Comparison of ENCODE assay signal across 9 cellular contexts in genomic region chr1:246577720-246578106, GRCh38. TPM values are rescaled to one million over a fixed set of nuclear protein-coding genes. Genes with fewer than 3 reads are reported as not detected.
DNase-seq lines count a peak whose midpoint lies in the region; ATAC-seq and TF ChIP-seq lines count a peak whose summit lies in the region.
"Had no signal": no experiment of that assay in that cellular context is flagged by ENCODE, and none has a peak within 500 bp of the region (broad histone marks: within the 10 kb centered on the region; RNA-seq: fewer than 3 reads in every experiment).

No MANE protein-coding gene starts in this region.

- H3K9me3 Mint-ChIP-seq in activated naive CD4-positive, alpha-beta T cell treated with anti-CD3 and anti-CD28 coated beads, Interleukin-2, amount 10 ng/mL, durations not matched to agents 7 days and 5 days, result peaks cover 5% of the 10 kb centered on the region
- no peaks in the 10 kb centered on the region for H3K9me3 Mint-ChIP-seq in T-cell
- H3K9me3 Mint-ChIP-seq in stimulated activated naive CD8-positive, alpha-beta T cell treated with anti-CD3 and anti-CD28 coated beads, Interleukin-15, amount 100 ng/mL, for 72 hours, result no peaks in the 10 kb centered on the region

- peaks cover 60% of the 10 kb centered on the region for H3K4me1 Mint-ChIP-seq in activated naive CD4-positive, alpha-beta T cell treated with anti-CD3 and anti-CD28 coated beads, Interleukin-2, amount 10 ng/mL, durations not matched to agents 7 days and 5 days
- H3K4me1 Mint-ChIP-seq in T-cell, result peaks cover 84 to 90% (median 84%) of the 10 kb centered on the region in 3 donors
- peaks cover 67% of the 10 kb centered on the region for H3K4me1 Mint-ChIP-seq in stimulated activated naive CD8-positive, alpha-beta T cell treated with anti-CD3 and anti-CD28 coated beads, Interleukin-15, amount 100 ng/mL, for 72 hours

- intact Hi-C loops in esophagus muscularis mucosa (cut with DNase I), result loop anchor here (5.0 kb wide), 1 partner anchor 45 kb away; no protein-coding TSS in a partner anchor

- H3K27me3 ChIP-seq in esophagus muscularis mucosa, result no peaks in the 10 kb centered on the region

- H3K36me3 ChIP-seq in esophagus muscularis mucosa, result no peaks in the 10 kb centered on the region

- peak overlapping the region; percentile 70 to 84 (median 79) for H3K27ac ChIP-seq in esophagus muscularis mucosa (replicated peaks in 1 of 4)

- H3K36me3 Mint-ChIP-seq in activated naive CD4-positive, alpha-beta T cell treated with anti-CD3 and anti-CD28 coated beads, Interleukin-2, amount 10 ng/mL, durations not matched to agents 7 days and 5 days, result peaks cover 44% of the 10 kb centered on the region
- peaks cover 18% of the 10 kb centered on the region for H3K36me3 Mint-ChIP-seq in T-cell

- no peak for TF ChIP-seq POLR2A in esophagus muscularis mucosa (IDR thresholded peaks at IDR 0.05; ENCODE audit: low read depth)

- POLR2A ChIA-PET in T-cell (lab: Charles Lee), result no interaction called here

- CTCF ChIA-PET in activated naive CD4-positive, alpha-beta T cell treated with anti-CD3 and anti-CD28 coated beads, Interleukin-2, amount 10 ng/mL, durations not matched to agents 7 days and 5 days (lab: Charles Lee), result no interaction called here
- CTCF ChIA-PET in T-cell (lab: Charles Lee), result no interaction called here

- peak overlapping the region; percentile 4 for H3K4me3 Mint-ChIP-seq in activated naive CD4-positive, alpha-beta T cell treated with anti-CD3 and anti-CD28 coated beads, Interleukin-2, amount 10 ng/mL, durations not matched to agents 7 days and 5 days
- peak overlapping the region; percentile 22 to 72 (median 58) for H3K4me3 Mint-ChIP-seq in T-cell
- H3K4me3 Mint-ChIP-seq in stimulated activated naive CD8-positive, alpha-beta T cell treated with anti-CD3 and anti-CD28 coated beads, Interleukin-15, amount 100 ng/mL, for 72 hours, result peak overlapping the region; percentile 34 to 72

- TF ChIP-seq EP300 in esophagus muscularis mucosa (IDR thresholded peaks at IDR 0.05), result no peak

- ATAC-seq in T-cell (replicated peaks in 1 of 4), result peak in 1 of 4 experiments; percentile 43
- no peak for ATAC-seq in stimulated activated naive CD8-positive, alpha-beta T cell treated with anti-CD3 and anti-CD28 coated beads, Interleukin-15, amount 100 ng/mL, for 72 hours

- peak overlapping the region; percentile 67 for H3K27ac Mint-ChIP-seq in activated naive CD4-positive, alpha-beta T cell treated with anti-CD3 and anti-CD28 coated beads, Interleukin-2, amount 10 ng/mL, durations not matched to agents 7 days and 5 days
- H3K27ac Mint-ChIP-seq in T-cell, result peak overlapping the region; percentile 85 to 91
- peak overlapping the region; percentile 55 to 91 for H3K27ac Mint-ChIP-seq in stimulated activated naive CD8-positive, alpha-beta T cell treated with anti-CD3 and anti-CD28 coated beads, Interleukin-15, amount 100 ng/mL, for 72 hours

- no peaks in the 10 kb centered on the region for H3K9me3 ChIP-seq in esophagus muscularis mucosa

- no peaks in the 10 kb centered on the region for H3K27me3 Mint-ChIP-seq in activated naive CD4-positive, alpha-beta T cell treated with anti-CD3 and anti-CD28 coated beads, Interleukin-2, amount 10 ng/mL, durations not matched to agents 7 days and 5 days
- no peaks in the 10 kb centered on the region for H3K27me3 Mint-ChIP-seq in T-cell
- no peaks in the 10 kb centered on the region for H3K27me3 Mint-ChIP-seq in stimulated activated naive CD8-positive, alpha-beta T cell treated with anti-CD3 and anti-CD28 coated beads, Interleukin-15, amount 100 ng/mL, for 72 hours

- DNase-seq in activated naive CD4-positive, alpha-beta T cell treated with anti-CD3 and anti-CD28 coated beads, Interleukin-2, amount 10 ng/mL, durations not matched to agents 7 days and 5 days, result no peak
- no peak for DNase-seq in activated naive CD4-positive, alpha-beta T cell treated with anti-CD3 and anti-CD28 coated beads, Interleukin-2, amount 50 U/mL, for 16 hours
- DNase-seq in T-cell (no peak), esophagus muscularis mucosa (ENCODE audit: extremely low spot score) (no peak), NCI-H128 (lab: John Stamatoyannopoulos, UW; ENCODE audit: unreplicated experiment) (no peak), NCI-H774 (lab: John Stamatoyannopoulos, UW) (no peak), GM03348 (ENCODE audit: low spot score) (no peak)
- DNase-seq in stimulated activated naive CD8-positive, alpha-beta T cell treated with anti-CD3 and anti-CD28 coated beads, Interleukin-15, amount 100 ng/mL, for 72 hours, result no peak
- DNase-seq: NCI-H1436 had no signal

- no peak overlapping the region for H3K4me3 ChIP-seq in esophagus muscularis mucosa

- WGBS in esophagus muscularis mucosa, result 27% methylated on average over 2 of the region's 2 CpGs

- peaks cover 67 to 88% (median 86%) of the 10 kb centered on the region in 4 donors for H3K4me1 ChIP-seq in esophagus muscularis mucosa

- no peak for TF ChIP-seq CTCF in esophagus muscularis mucosa (IDR thresholded peaks at IDR 0.05)

RNA-seq across cellular contexts. Expression of gene CNST, which starts 11.5 kb away (rescaled TPM):
- 10 to 100 TPM; 69.0 to 87.3 (median 74.4) TPM for total RNA-seq in T-cell
- total RNA-seq in esophagus muscularis mucosa, result 10 to 100 TPM; 55.4 to 74.7 (median 61.9) TPM

RNA-seq across cellular contexts. Expression of gene TFB2M, which starts 11.7 kb away (rescaled TPM):
- total RNA-seq in T-cell, result 10 to 100 TPM in 3 of 5 donors, 1 to 10 TPM in 2; 8.5 to 11.8 (median 10.1) TPM
- 10 to 100 TPM in 2 of 4 donors, 1 to 10 TPM in 2; 9.1 to 12.9 (median 11.4) TPM for total RNA-seq in esophagus muscularis mucosa

Comparison
In these comparisons a context has a peak if more than half of its experiments do, and no peak if none do; other contexts are left out.
1. H3K4me3 Mint-ChIP-seq: peak in every context shown above with its lines; median percentile 58 in T-cell; 53 in stimulated activated naive CD8-positive, alpha-beta T cell treated with anti-CD3 and anti-CD28 coated beads, Interleukin-15, amount 100 ng/mL, for 72 hours; 4 in activated naive CD4-positive, alpha-beta T cell treated with anti-CD3 and anti-CD28 coated beads, Interleukin-2, amount 10 ng/mL, durations not matched to agents 7 days and 5 days.